In genomic region chr13:43036386-43037220, GRCh38 we compare ENCODE assay signal across 17 cellular contexts. TPM values are rescaled to one million over a fixed set of nuclear protein-coding genes. Genes with fewer than 3 reads are reported as not detected.
DNase-seq lines count a peak whose midpoint lies in the region; ATAC-seq, FAIRE-seq and TF ChIP-seq lines count a peak whose summit lies in the region.
"Had no signal": no experiment of that assay in that cellular context is flagged by ENCODE, and none has a peak within 500 bp of the region (broad histone marks: within the 10 kb centered on the region; RNA-seq: fewer than 3 reads in every experiment).

No MANE protein-coding gene starts in this region.

- ATAC-seq in heart right ventricle (peak; percentile 90 to 98 (median 96)), HG03460 (IDR thresholded peaks at IDR 0.05; ENCODE audit: unreplicated experiment) (no peak), HG02852 (IDR thresholded peaks at IDR 0.05; ENCODE audit: unreplicated experiment) (no peak)
- ATAC-seq: activated T-helper 17 cell treated with anti-CD3 and anti-CD28 coated beads, Interleukin-2, amount 50 U/mL, for 72 hours; naive thymus-derived CD8-positive, alpha-beta T cell had no signal

- H3K36me3 Mint-ChIP-seq in Caco-2 (ENCODE audit: insufficient read depth, unreplicated experiment) (peaks cover 40% of the 10 kb centered on the region), astrocyte (ENCODE audit: low read depth, unreplicated experiment) (peaks cover 7% of the 10 kb centered on the region), type B pancreatic cell (peaks cover 45% of the 10 kb centered on the region)

- WGBS in heart right ventricle, 2 donors, result 47 to 52% methylated on average over 14 of the region's 14 CpGs
- WGBS in neuronal stem cell (ENCODE audit: extremely low coverage in 2 of 2, insufficient read length in 2 of 2, insufficient replicate concordance in 1 of 2), 2 donors, result no CpG with 5 or more reads among the region's 14 CpGs
- WGBS in smooth muscle cell (ENCODE audit: low lambda C conversion rate), result 91% methylated on average over 13 of the region's 14 CpGs

- H3K9ac ChIP-seq in astrocyte (ENCODE audit: low read length) (no peak overlapping the region), neuronal stem cell (ENCODE audit: low read depth, low read length, poor library complexity) (no peak overlapping the region), smooth muscle cell (ENCODE audit: low read depth) (no peak overlapping the region)

- no peaks in the 10 kb centered on the region for H3K79me1 ChIP-seq in neuronal stem cell (ENCODE audit: low read depth, low read length)

- no peak overlapping the region for H2AK5ac ChIP-seq in neuronal stem cell (ENCODE audit: low read depth, low read length)

- no peak for TF ChIP-seq CTCF in Caco-2 (IDR thresholded peaks at IDR 0.05; ENCODE audit: insufficient read depth in 1 of 2, low read depth in 1 of 2, low read length in 1 of 2, severe bottlenecking in 1 of 2, unreplicated experiment in 1 of 2)
- no peak for TF ChIP-seq CTCF in astrocyte (IDR thresholded peaks at IDR 0.05; ENCODE audit: insufficient read depth, low read depth, low read length)
- no peak for TF ChIP-seq CTCF in heart right ventricle (IDR thresholded peaks at IDR 0.05)
- no peak for TF ChIP-seq CTCF in smooth muscle cell (IDR thresholded peaks at IDR 0.05; ENCODE audit: borderline replicate concordance, insufficient read depth, poor library complexity, severe bottlenecking)
- TF ChIP-seq CTCF in type B pancreatic cell (conservative IDR thresholded peaks at IDR 0.05), result no peak

- no peak overlapping the region for H3K4ac ChIP-seq in neuronal stem cell (ENCODE audit: low read length)

- peak overlapping the region; percentile 6 for H3K4me2 ChIP-seq in astrocyte (ENCODE audit: low read length)
- no peak overlapping the region for H3K4me2 ChIP-seq in neuronal stem cell (ENCODE audit: insufficient read depth, low read length, poor library complexity, severe bottlenecking)
- no peak overlapping the region for H3K4me2 ChIP-seq in smooth muscle cell

- CTCF ChIA-PET in Caco-2 (lab: Charles Lee), result no interaction called here

- no peaks in the 10 kb centered on the region for H3K27me3 ChIP-seq in Caco-2 (replicated peaks; ENCODE audit: control insufficient read depth, insufficient read depth, low read length)
- H3K27me3 ChIP-seq in astrocyte (ENCODE audit: insufficient read depth, low read length), result no peaks in the 10 kb centered on the region
- no peaks in the 10 kb centered on the region for H3K27me3 ChIP-seq in heart right ventricle
- H3K27me3 ChIP-seq in neuronal stem cell (ENCODE audit: control insufficient read depth in 3 of 3, insufficient read depth in 3 of 3, low read depth in 1 of 3, low read length in 3 of 3), result no peaks in the 10 kb centered on the region
- H3K27me3 ChIP-seq in smooth muscle cell (ENCODE audit: low read depth), result no peaks in the 10 kb centered on the region
- H3K27me3 ChIP-seq: right lobe of liver, SJSA1, tibial artery had no signal

- peak overlapping the region; percentile 30 for H3K18ac ChIP-seq in neuronal stem cell (ENCODE audit: low read length)

- no peak overlapping the region for H3K4me3 ChIP-seq in Caco-2 (ENCODE audit: low read depth, low read length)
- no peak overlapping the region for H3K4me3 ChIP-seq in astrocyte (ENCODE audit: insufficient read depth, low read depth, low read length)
- H3K4me3 ChIP-seq in heart right ventricle, result peak overlapping the region in 6 of 10 donors; percentile 19 to 42 (median 34)
- no peak overlapping the region for H3K4me3 ChIP-seq in neuronal stem cell (ENCODE audit: low read length in 2 of 2)
- H3K4me3 ChIP-seq in smooth muscle cell, result no peak overlapping the region
- H3K4me3 ChIP-seq: right lobe of liver, SJSA1 had no signal

- peaks cover 42% of the 10 kb centered on the region for H3K4me1 ChIP-seq in Caco-2
- H3K4me1 ChIP-seq in astrocyte (ENCODE audit: insufficient read depth, low read length), result no peaks in the 10 kb centered on the region
- peaks cover 2 to 45% (median 26%) of the 10 kb centered on the region in 9 donors for H3K4me1 ChIP-seq in heart right ventricle
- peaks cover 0 to 2% of the 10 kb centered on the region in 2 donors for H3K4me1 ChIP-seq in neuronal stem cell (ENCODE audit: control insufficient read depth in 2 of 2, insufficient read depth in 1 of 2, low read depth in 1 of 2, low read length in 2 of 2)
- H3K4me1 ChIP-seq in smooth muscle cell (ENCODE audit: low read depth), result peaks cover 10% of the 10 kb centered on the region

- H3K23ac ChIP-seq in neuronal stem cell (ENCODE audit: low read depth, low read length, poor library complexity), result no peak overlapping the region

- H2BK15ac ChIP-seq in neuronal stem cell (ENCODE audit: low read length), result no peak overlapping the region

- H3K27me3 Mint-ChIP-seq in Caco-2 (ENCODE audit: insufficient read depth, unreplicated experiment) (no peaks in the 10 kb centered on the region), astrocyte (ENCODE audit: low read depth, unreplicated experiment) (no peaks in the 10 kb centered on the region), type B pancreatic cell (no peaks in the 10 kb centered on the region)
- H3K27me3 Mint-ChIP-seq: activated T-helper 17 cell treated with anti-CD3 and anti-CD28 coated beads, Interleukin-2, amount 50 U/mL, for 72 hours; naive thymus-derived CD8-positive, alpha-beta T cell had no signal

- no peaks in the 10 kb centered on the region for H3K9me3 ChIP-seq in Caco-2
- no peaks in the 10 kb centered on the region for H3K9me3 ChIP-seq in astrocyte (ENCODE audit: insufficient read depth, low read depth, low read length)
- H3K9me3 ChIP-seq in heart right ventricle, result peaks cover 0 to 7% (median 0%) of the 10 kb centered on the region in 11 donors
- H3K9me3 ChIP-seq in neuronal stem cell (replicated peaks in 1 of 2; ENCODE audit: control insufficient read depth in 2 of 2, insufficient read depth in 1 of 2, low read depth in 1 of 2, low read length in 2 of 2), result no peaks in the 10 kb centered on the region
- no peaks in the 10 kb centered on the region for H3K9me3 ChIP-seq in smooth muscle cell (replicated peaks; ENCODE audit: low read depth)
- H3K9me3 ChIP-seq: right lobe of liver, SJSA1, tibial artery had no signal

- no peak for FAIRE-seq in astrocyte (lab: Jason Lieb, UNC)
- FAIRE-seq: A204.1 had no signal

- H4K20me1 ChIP-seq in astrocyte (ENCODE audit: insufficient read depth, low read length) (peaks cover 5% of the 10 kb centered on the region), smooth muscle cell (ENCODE audit: low read depth) (no peaks in the 10 kb centered on the region)

- POLR2A ChIA-PET in Caco-2 (lab: Charles Lee), result interaction anchor here (1.3 kb wide), 1 partner anchor 18 kb away, joined by 6 read pairs; no protein-coding TSS in a partner anchor

- BruUV-seq in Caco-2 (replicated peaks; lab: Mats Ljungman, UMichigan), result no TSS peak

- no peak overlapping the region for H3K27ac ChIP-seq in astrocyte (ENCODE audit: low read depth, low read length)
- peak overlapping the region in 9 of 10 donors; percentile 32 to 83 (median 74) for H3K27ac ChIP-seq in heart right ventricle
- H3K27ac ChIP-seq in neuronal stem cell (replicated peaks; ENCODE audit: low read length), result no peak overlapping the region
- no peak overlapping the region for H3K27ac ChIP-seq in smooth muscle cell (ENCODE audit: low read depth)
- H3K27ac ChIP-seq: right lobe of liver, SJSA1, tibial artery had no signal

- H2AFZ ChIP-seq in astrocyte (ENCODE audit: low read depth, low read length) (no peak overlapping the region), neuronal stem cell (ENCODE audit: low read length) (no peak overlapping the region), smooth muscle cell (ENCODE audit: low read depth) (no peak overlapping the region)

- no peak overlapping the region for H2BK12ac ChIP-seq in neuronal stem cell (ENCODE audit: low read length)

- H4K91ac ChIP-seq in neuronal stem cell (ENCODE audit: low read depth, low read length, poor library complexity), result no peak overlapping the region

- peak; percentile 36 to 69 for DNase-seq in Caco-2
- no peak for DNase-seq in astrocyte (ENCODE audit: low read depth)
- DNase-seq in heart right ventricle, result peak; percentile 74 to 75
- DNase-seq in neuronal stem cell (ENCODE audit: low spot score), result no peak
- DNase-seq in smooth muscle cell (lab: John Stamatoyannopoulos, UW; ENCODE audit: unreplicated experiment), result no peak
- no peak for DNase-seq in type B pancreatic cell (ENCODE audit: extremely low spot score, unreplicated experiment)
- DNase-seq: DMS79 treated with DMSO at 0.1 percent for 48 hours; naive thymus-derived CD8-positive, alpha-beta T cell; NCI-H187 treated with DMSO at 0.1 percent for 48 hours; right lobe of liver; stimulated activated CD4-positive, alpha-beta T cell treated with anti-CD3 and anti-CD28 coated beads, Interleukin-4, amount 100 ng/mL, for 24 hours; tibial artery had no signal

- H4K8ac ChIP-seq in neuronal stem cell (ENCODE audit: low read depth, low read length), result no peak overlapping the region

- H3K27ac Mint-ChIP-seq in Caco-2 (ENCODE audit: unreplicated experiment) (peak overlapping the region; percentile 39), astrocyte (ENCODE audit: unreplicated experiment) (no peak overlapping the region), type B pancreatic cell (no peak overlapping the region)
- H3K27ac Mint-ChIP-seq: activated T-helper 17 cell treated with anti-CD3 and anti-CD28 coated beads, Interleukin-2, amount 50 U/mL, for 72 hours; naive thymus-derived CD8-positive, alpha-beta T cell had no signal

- peaks cover 7% of the 10 kb centered on the region for H3K9me3 Mint-ChIP-seq in Caco-2 (ENCODE audit: unreplicated experiment)
- H3K9me3 Mint-ChIP-seq in astrocyte (ENCODE audit: unreplicated experiment), result no peaks in the 10 kb centered on the region
- H3K9me3 Mint-ChIP-seq in type B pancreatic cell, result peaks cover 9% of the 10 kb centered on the region
- H3K9me3 Mint-ChIP-seq: activated T-helper 17 cell treated with anti-CD3 and anti-CD28 coated beads, Interleukin-2, amount 50 U/mL, for 72 hours had no signal

- no peak overlapping the region for H2BK120ac ChIP-seq in neuronal stem cell (ENCODE audit: low read depth, low read length)

- H3F3A ChIP-seq in smooth muscle cell (ENCODE audit: low read depth), result no peaks in the 10 kb centered on the region

- H3K4me3 Mint-ChIP-seq in Caco-2 (ENCODE audit: unreplicated experiment), result no peak overlapping the region
- H3K4me3 Mint-ChIP-seq in astrocyte (ENCODE audit: unreplicated experiment), result no peak overlapping the region
- H3K4me3 Mint-ChIP-seq in type B pancreatic cell, result no peak overlapping the region
- H3K4me3 Mint-ChIP-seq: activated T-helper 17 cell treated with anti-CD3 and anti-CD28 coated beads, Interleukin-2, amount 50 U/mL, for 72 hours; naive thymus-derived CD8-positive, alpha-beta T cell had no signal

- no peak overlapping the region for H2BK5ac ChIP-seq in neuronal stem cell (ENCODE audit: low read length)

- intact Hi-C loops in Caco-2 (cut with micrococcal nuclease; ENCODE audit: unreplicated experiment), result no loop called here
- intact Hi-C loops in heart right ventricle (cut with DNase I), result no loop called here

- H3K4me1 Mint-ChIP-seq in Caco-2 (ENCODE audit: low read depth, unreplicated experiment) (peaks cover 42% of the 10 kb centered on the region), astrocyte (ENCODE audit: low read depth, unreplicated experiment) (peaks cover 9% of the 10 kb centered on the region), type B pancreatic cell (ENCODE audit: unreplicated experiment) (peaks cover 31% of the 10 kb centered on the region)

- peaks cover 18% of the 10 kb centered on the region for H3K79me2 ChIP-seq in astrocyte (ENCODE audit: insufficient read depth, low read length)
- no peaks in the 10 kb centered on the region for H3K79me2 ChIP-seq in smooth muscle cell (ENCODE audit: low read depth)

- H3K14ac ChIP-seq in neuronal stem cell (ENCODE audit: low read length), result no peak overlapping the region

- no peaks in the 10 kb centered on the region for H3K36me3 ChIP-seq in Caco-2 (ENCODE audit: control insufficient read depth, insufficient read depth, low read length)
- H3K36me3 ChIP-seq in astrocyte (ENCODE audit: insufficient read depth, low read length), result no peaks in the 10 kb centered on the region
- peaks cover 0 to 13% (median 0%) of the 10 kb centered on the region in 9 donors for H3K36me3 ChIP-seq in heart right ventricle
- H3K36me3 ChIP-seq in neuronal stem cell (replicated peaks in 1 of 2; ENCODE audit: control insufficient read depth in 2 of 2, insufficient read depth in 2 of 2, low read length in 2 of 2), result no peaks in the 10 kb centered on the region
- H3K36me3 ChIP-seq in smooth muscle cell (ENCODE audit: low read depth), result no peaks in the 10 kb centered on the region
- H3K36me3 ChIP-seq: right lobe of liver had no signal

RNA-seq across cellular contexts. Expression of gene DNAJC15, which starts 13.2 kb away (rescaled TPM):
- total RNA-seq in Caco-2 (2022) (71.0 and 72.2 TPM in 2 replicates), astrocyte (10.9 and 13.8 TPM in 2 replicates), heart right ventricle (10 to 100 TPM; 16.7 to 32.1 (median 28.1) TPM), smooth muscle cell (4.3 and 4.4 TPM in 2 replicates), type B pancreatic cell (ENCODE audit: low replicate concordance) (19.7 and 23.8 TPM in 2 replicates)
- polyA plus RNA-seq in heart right ventricle (10 to 100 TPM; 14.4 to 36.7 TPM), smooth muscle cell (6.9 and 15.6 TPM in 2 replicates)
- polyA plus RNA-seq in neuronal stem cell (2013, experiment 1 of 2), result 2.3 TPM
- polyA plus RNA-seq in neuronal stem cell (2013, experiment 2 of 2), result 2.9 TPM

RNA-seq across cellular contexts. Expression of gene EPSTI1, which starts 44.6 kb away (rescaled TPM):
- total RNA-seq in Caco-2 (2022) (80.6 and 86.5 TPM in 2 replicates), astrocyte (96.0 and 117 TPM in 2 replicates), heart right ventricle (10 to 100 TPM in 1 of 10 donors, 1 to 10 TPM in 9; 2.4 to 31.3 (median 4.7) TPM), smooth muscle cell (3.3 and 13.9 TPM in 2 replicates), type B pancreatic cell (ENCODE audit: low replicate concordance) (7.9 and 15.7 TPM in 2 replicates)
- polyA plus RNA-seq in heart right ventricle (1 to 10 TPM; 1.8 to 2.0 TPM), smooth muscle cell (2.4 and 9.1 TPM in 2 replicates)
- polyA plus RNA-seq in neuronal stem cell (2013, experiment 1 of 2), result 0.18 TPM
- 0.30 TPM for polyA plus RNA-seq in neuronal stem cell (2013, experiment 2 of 2)

Comparison
In these comparisons a context has a peak if more than half of its experiments do, and no peak if none do; other contexts are left out.
1. DNase-seq: peak in Caco-2 (2 of 2) and heart right ventricle (2 of 2); none in astrocyte (single experiment), neuronal stem cell (single experiment), smooth muscle cell (single experiment) and type B pancreatic cell (single experiment).
2. H3K4me3 ChIP-seq: peak in heart right ventricle (6 of 10); none in Caco-2 (single experiment), astrocyte (single experiment), neuronal stem cell (0 of 2) and smooth muscle cell (single experiment).
3. H3K27ac ChIP-seq: peak in heart right ventricle (9 of 10); none in astrocyte (single experiment), neuronal stem cell (single experiment) and smooth muscle cell (single experiment).
4. ATAC-seq: peak in heart right ventricle (8 of 8); none in HG03460 (single experiment) and HG02852 (single experiment).